In genomic region chr7:76424413-76425111, GRCh38 we compare ENCODE assay signal across 8 cellular contexts. TPM values are rescaled to one million over a fixed set of nuclear protein-coding genes. Genes with fewer than 3 reads are reported as not detected.
DNase-seq lines count a peak whose midpoint lies in the region; ATAC-seq and TF ChIP-seq lines count a peak whose summit lies in the region.

TSS of gene ZP3 (plus strand) at chr7:76424950. CDS start at chr7:76424965, 15 bp downstream.

- TF ChIP-seq CTCF in HEK293 (tag by site-specific recombination; IDR thresholded peaks at IDR 0.05) = no peak
- TF ChIP-seq CTCF in PC-9 (conservative IDR thresholded peaks at IDR 0.05) = no peak

- H3K4me1 Mint-ChIP-seq in memory B cell = peaks cover 7% of the 10 kb centered on the region

- no peaks in the 10 kb centered on the region for H3K79me2 ChIP-seq in PC-9 (ENCODE audit: low read depth)

- H3K4me3 Mint-ChIP-seq in memory B cell = no peak within 1 kb of the TSS

- H3K27ac Mint-ChIP-seq in memory B cell = no peak within 1 kb of the TSS

- H3K9me3 ChIP-seq in HEK293 (ENCODE audit: control insufficient read depth, insufficient read depth, low read depth, low read length) (no peaks in the 10 kb centered on the region), PC-9 (ENCODE audit: insufficient read depth, low read depth) (no peaks in the 10 kb centered on the region)

- ATAC-seq in GM18498 (IDR thresholded peaks at IDR 0.05; ENCODE audit: unreplicated experiment) (peak; percentile 74), memory B cell (ENCODE audit: low read depth) (peak; percentile 53)

- H3K9me3 Mint-ChIP-seq in memory B cell = peaks cover 1% of the 10 kb centered on the region

- intact Hi-C loops in PC-9 (cut with micrococcal nuclease; ENCODE audit: unreplicated experiment) = loop anchor here (5.0 kb wide), 1 partner anchor 82 kb away; no protein-coding TSS in a partner anchor

- POLR2A ChIA-PET in HEK293 (lab: Yijun Ruan, JAX) = interaction anchor here (1.4 kb wide), 1 partner anchor 65 kb away, joined by 6 read pairs; the partner anchor contains the start of gene YWHAG
- POLR2A ChIA-PET in PC-9 (lab: Charles Lee; ENCODE audit: unreplicated experiment) = interaction anchor here (1.1 kb wide), 1 partner anchor 60 kb away, joined by 3 read pairs; no protein-coding TSS in a partner anchor

- no peaks in the 10 kb centered on the region for H3K27me3 ChIP-seq in PC-9 (ENCODE audit: insufficient read depth, low read depth)

- H3K27ac ChIP-seq in HEK293 (ENCODE audit: extremely low read depth, low read depth, low read length) = no peak within 1 kb of the TSS
- peak within 1 kb of the TSS; percentile 78 for H3K27ac ChIP-seq in PC-9

- H3K9me2 ChIP-seq in PC-9 (ENCODE audit: insufficient read depth) = no peaks in the 10 kb centered on the region

- CTCF ChIA-PET in HEK293 (lab: Yijun Ruan, JAX) = interaction anchor here (0.6 to 1.0 kb wide), 5 partner anchors 8 to 246 kb away, joined by 3 to 6 read pairs (median 4); no protein-coding TSS in a partner anchor
- CTCF ChIA-PET in PC-9 (lab: Charles Lee) = no interaction called here

- no peaks in the 10 kb centered on the region for H4K20me1 ChIP-seq in PC-9 (ENCODE audit: insufficient read depth)

- H3F3A ChIP-seq in PC-9 (ENCODE audit: insufficient read depth, low read depth) = peaks cover 39% of the 10 kb centered on the region

- H3K4me3 ChIP-seq in HEK293 (ENCODE audit: low read depth, low read length) (no peak within 1 kb of the TSS), PC-9 (no peak within 1 kb of the TSS)

- no peak within 1 kb of the TSS for H2AFZ ChIP-seq in PC-9

- peaks cover 10% of the 10 kb centered on the region for H3K27me3 Mint-ChIP-seq in memory B cell

- H3K4me2 ChIP-seq in PC-9 = peak within 1 kb of the TSS; percentile 48

- no TSS peak for BruUV-seq in PC-9 (replicated peaks; lab: Mats Ljungman, UMichigan)

- H3K36me3 ChIP-seq in HEK293 (ENCODE audit: control insufficient read depth in 2 of 2, insufficient read depth in 1 of 2, low read length in 2 of 2) (no peaks in the 10 kb centered on the region), PC-9 (ENCODE audit: low read depth) (no peaks in the 10 kb centered on the region)

- H3K4me1 ChIP-seq in HEK293 (ENCODE audit: control insufficient read depth, insufficient read depth, low read length) (no peaks in the 10 kb centered on the region), PC-9 (replicated peaks; ENCODE audit: insufficient read depth) (peaks cover 48% of the 10 kb centered on the region)

- DNase-seq in PC-9 = no peak
- no peak for DNase-seq in memory B cell (ENCODE audit: low spot score in 2 of 2)
- DNase-seq in iPS-NIHi11 (ENCODE audit: low spot score) = no peak
- no peak for DNase-seq in DMS153 (lab: John Stamatoyannopoulos, UW)
- no peak for DNase-seq in NCI-H2029 treated with DMSO at 0.1 percent for 48 hours (lab: John Stamatoyannopoulos, UW)
- DNase-seq in HUDEP-2 (lab: John Stamatoyannopoulos, UW; ENCODE audit: unreplicated experiment in 76 of 76) = no peak

- peaks cover 2% of the 10 kb centered on the region for H3K36me3 Mint-ChIP-seq in memory B cell

TF ChIP-seq in HEK293, 187 proteins besides CTCF, POLR2A, EP300 and RAD21:
- TF ChIP-seq, protein P1, sequence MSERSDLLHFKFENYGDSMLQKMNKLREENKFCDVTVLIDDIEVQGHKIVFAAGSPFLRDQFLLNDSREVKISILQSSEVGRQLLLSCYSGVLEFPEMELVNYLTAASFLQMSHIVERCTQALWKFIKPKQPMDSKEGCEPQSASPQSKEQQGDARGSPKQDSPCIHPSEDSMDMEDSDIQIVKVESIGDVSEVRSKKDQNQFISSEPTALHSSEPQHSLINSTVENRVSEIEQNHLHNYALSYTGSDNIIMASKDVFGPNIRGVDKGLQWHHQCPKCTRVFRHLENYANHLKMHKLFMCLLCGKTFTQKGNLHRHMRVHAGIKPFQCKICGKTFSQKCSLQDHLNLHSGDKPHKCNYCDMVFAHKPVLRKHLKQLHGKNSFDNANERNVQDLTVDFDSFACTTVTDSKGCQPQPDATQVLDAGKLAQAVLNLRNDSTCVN (tag by site-specific recombination; optimal IDR thresholded peaks at IDR 0.05) = no peak
- TF ChIP-seq ZNF549 (tag by site-specific recombination; IDR thresholded peaks at IDR 0.05) = no peak
- peak; percentile 64; the same call in 1 of the 2 replicates for TF ChIP-seq ZNF121 (tag by site-specific recombination; IDR thresholded peaks at IDR 0.05)

RNA-seq across cellular contexts. Expression of gene ZP3, which starts in this region (rescaled TPM):
- 14.2 and 20.9 TPM in 2 replicates for total RNA-seq in PC-9 (2021)
